Comparison of ENCODE assay signal across 19 cellular contexts in the genomic region with DNA sequence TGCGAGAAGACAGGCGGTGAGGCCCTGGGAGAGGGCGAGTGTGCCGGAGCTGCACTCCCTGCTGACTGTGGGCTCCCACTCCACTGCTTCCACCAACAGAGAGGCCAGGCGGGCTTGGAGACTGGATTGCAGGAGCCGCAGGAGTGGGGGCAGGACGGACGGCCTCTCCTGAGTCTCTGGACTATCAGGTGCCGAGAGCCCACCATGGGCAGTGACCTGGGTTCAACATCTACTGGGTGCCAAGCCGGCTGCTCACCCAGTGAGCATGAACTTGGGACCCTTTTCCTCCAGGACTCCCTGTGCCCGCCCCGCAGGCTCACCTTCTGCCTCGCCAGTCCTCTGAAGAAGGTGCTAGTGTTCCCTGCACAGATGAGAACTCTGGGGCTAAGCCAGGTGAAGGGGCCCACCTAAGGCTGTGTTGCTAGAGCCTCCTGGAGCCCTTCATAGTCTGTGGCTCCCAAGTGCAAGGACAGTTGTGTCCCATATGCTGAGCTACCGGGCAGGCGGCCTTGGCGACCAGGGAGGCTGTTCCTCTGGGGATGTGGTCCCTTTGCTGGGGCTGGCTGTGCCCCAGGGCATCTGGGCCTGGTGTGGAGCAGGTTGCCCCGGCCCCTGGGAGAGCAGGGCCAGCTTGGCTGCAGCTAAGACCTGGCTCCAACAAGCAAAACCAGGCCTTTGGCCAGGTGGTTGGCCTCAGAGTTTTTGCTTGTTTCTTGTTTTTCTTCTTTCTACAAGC.
"Had no signal": no experiment of that assay in that cellular context is flagged by ENCODE, and none has a peak within 500 bp of the region (broad histone marks: within the 10 kb centered on the region; RNA-seq: fewer than 3 reads in every experiment).

No MANE protein-coding gene starts in this region.

- H3K27ac ChIP-seq: hepatocyte, parathyroid adenoma, thoracic aorta had no signal

- H3K9me3 ChIP-seq: thoracic aorta had no signal

- H3K4me3 ChIP-seq: hepatocyte, thoracic aorta had no signal

- H3K36me3 Mint-ChIP-seq: activated CD4-positive, alpha-beta memory T cell treated with anti-CD3 and anti-CD28 coated beads for 36 hours; activated naive CD4-positive, alpha-beta T cell treated with anti-CD3 and anti-CD28 coated beads, Interleukin-2, amount 10 ng/mL, durations not matched to agents 7 days and 5 days; naive thymus-derived CD4-positive, alpha-beta T cell had no signal

- H3K4me1 ChIP-seq: parathyroid adenoma had no signal

- H3K27me3 Mint-ChIP-seq: dendritic cell treated with granulocyte-macrophage colony-stimulating factor and Interleukin-4, amounts not matched to agents 40 ng/mL and 50 ng/mL, for 4 days had no signal

- ATAC-seq: esophagus mucosa; naive thymus-derived CD4-positive, alpha-beta T cell had no signal

- H3K4me1 Mint-ChIP-seq: activated naive CD4-positive, alpha-beta T cell treated with anti-CD3 and anti-CD28 coated beads, Interleukin-2, amount 10 ng/mL, durations not matched to agents 7 days and 5 days; naive thymus-derived CD4-positive, alpha-beta T cell had no signal

- DNase-seq: activated CD4-positive, alpha-beta memory T cell treated with anti-CD3 and anti-CD28 coated beads for 36 hours; activated CD4-positive, alpha-beta T cell treated with anti-CD3 and anti-CD28 coated beads for 48 hours; activated effector memory CD4-positive, alpha-beta T cell treated with anti-CD3 and anti-CD28 coated beads, Interleukin-2, amount 50 U/mL, for 16 hours; activated naive CD4-positive, alpha-beta T cell treated with anti-CD3 and anti-CD28 coated beads, Interleukin-2, amount 10 ng/mL, durations not matched to agents 7 days and 5 days; activated T-cell treated with anti-CD3 and anti-CD28 coated beads for 4 hours; amygdala; effector CD4-positive, alpha-beta T cell; foreskin melanocyte; mesendoderm; naive thymus-derived CD4-positive, alpha-beta T cell; stimulated activated CD4-positive, alpha-beta T cell treated with anti-CD3 and anti-CD28 coated beads, Interleukin-4, amount 100 ng/mL, for 1 hour; stimulated activated naive CD4-positive, alpha-beta T cell treated with Interleukin-2 at 50 U/mL for 16 hours; T-helper 2 cell had no signal

- H3K27ac Mint-ChIP-seq: activated CD4-positive, alpha-beta memory T cell treated with anti-CD3 and anti-CD28 coated beads for 36 hours; activated naive CD4-positive, alpha-beta T cell treated with anti-CD3 and anti-CD28 coated beads, Interleukin-2, amount 10 ng/mL, durations not matched to agents 7 days and 5 days; type B pancreatic cell had no signal

- H3K27me3 ChIP-seq: hepatocyte had no signal

- H3K4me3 Mint-ChIP-seq: activated CD4-positive, alpha-beta memory T cell treated with anti-CD3 and anti-CD28 coated beads for 36 hours; activated naive CD4-positive, alpha-beta T cell treated with anti-CD3 and anti-CD28 coated beads, Interleukin-2, amount 10 ng/mL, durations not matched to agents 7 days and 5 days; dendritic cell treated with granulocyte-macrophage colony-stimulating factor and Interleukin-4, amounts not matched to agents 40 ng/mL and 50 ng/mL, for 4 days; naive thymus-derived CD4-positive, alpha-beta T cell; type B pancreatic cell had no signal

- H3K9ac ChIP-seq: parathyroid adenoma had no signal

- H3K36me3 ChIP-seq: thoracic aorta had no signal

- H3K9me3 Mint-ChIP-seq: activated CD4-positive, alpha-beta memory T cell treated with anti-CD3 and anti-CD28 coated beads for 36 hours; activated naive CD4-positive, alpha-beta T cell treated with anti-CD3 and anti-CD28 coated beads, Interleukin-2, amount 10 ng/mL, durations not matched to agents 7 days and 5 days; naive thymus-derived CD4-positive, alpha-beta T cell had no signal
